16 cellular contexts compared by ENCODE assay signal in the genomic region with DNA sequence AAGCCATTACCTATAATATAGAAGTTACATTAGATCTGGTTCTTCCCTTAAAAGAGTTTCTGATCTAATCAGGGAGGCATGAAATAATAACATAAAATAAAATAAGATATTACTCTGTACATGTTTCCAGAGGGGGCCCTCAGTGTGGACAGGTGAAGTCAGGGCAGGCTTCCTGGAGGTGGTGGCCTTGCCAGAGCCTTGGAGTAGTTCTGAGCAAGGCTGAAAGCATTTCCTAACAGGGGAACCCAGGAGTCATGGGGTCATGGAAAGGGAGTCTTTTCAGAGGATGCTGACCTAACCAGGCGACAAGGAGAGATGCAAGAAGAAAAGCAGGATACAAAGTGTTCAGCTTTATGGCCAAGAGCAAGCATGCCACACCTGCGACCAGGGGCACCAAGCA.
DNase-seq lines count a peak whose midpoint lies in the region; TF ChIP-seq lines count a peak whose summit lies in the region.
"Had no signal": no experiment of that assay in that cellular context is flagged by ENCODE, and none has a peak within 500 bp of the region (broad histone marks: within the 10 kb centered on the region; RNA-seq: fewer than 3 reads in every experiment).

No MANE protein-coding gene starts in this region.

- H3K36me3 Mint-ChIP-seq in brain, result no peaks in the 10 kb centered on the region

- no peaks in the 10 kb centered on the region for H3K36me3 ChIP-seq in MM.1S (replicated peaks; ENCODE audit: insufficient read depth, low read length)
- no peaks in the 10 kb centered on the region for H3K36me3 ChIP-seq in MG63
- H3K36me3 ChIP-seq: BLaER1 treated with 17β-estradiol and CSF1 and Interleukin-3, amounts not matched to agents 10 nM and 100 nM had no signal

- no peak overlapping the region for H3K4me2 ChIP-seq in MM.1S (ENCODE audit: low read depth, low read length)
- H3K4me2 ChIP-seq: BLaER1 treated with 17β-estradiol and CSF1 and Interleukin-3, amounts not matched to agents 10 nM and 100 nM had no signal

- H3K4me3 Mint-ChIP-seq in brain, result peak overlapping the region in 1 of 5 experiments; percentile 64
- H3K4me3 Mint-ChIP-seq: B cell; CD4-positive, alpha-beta T cell; CD8-positive, alpha-beta T cell had no signal

- in situ Hi-C loops in KBM-7 (cut with MboI; ENCODE audit: low pct_unique_long_range_greater_than_20kb, low sequenced_read_pairs), result no loop called here

- H3K79me2 ChIP-seq in MM.1S (ENCODE audit: low read length), result no peaks in the 10 kb centered on the region

- no peaks in the 10 kb centered on the region for H3K27me3 Mint-ChIP-seq in brain
- H3K27me3 Mint-ChIP-seq: B cell; CD4-positive, alpha-beta T cell had no signal

- no peak for DNase-seq in MM.1S
- DNase-seq in KBM-7, result no peak
- DNase-seq in activated CD4-positive, alpha-beta T cell treated with anti-CD3 and anti-CD28 coated beads for 4 hours, result no peak
- no peak for DNase-seq in MG63
- DNase-seq: 8988T; AML-193; Caco-2; Calu3; CD4-positive, alpha-beta T cell; CD8-positive, alpha-beta T cell; DMS79 treated with DMSO at 0.1 percent for 48 hours; GF-D8 had no signal

- H3K4me3 ChIP-seq in MM.1S (ENCODE audit: low read length) (no peak overlapping the region), MG63 (no peak overlapping the region)
- H3K4me3 ChIP-seq: BLaER1 treated with 17β-estradiol and CSF1 and Interleukin-3, amounts not matched to agents 10 nM and 100 nM had no signal

- H3K4me1 Mint-ChIP-seq in brain, result peaks cover 53% of the 10 kb centered on the region
- H3K4me1 Mint-ChIP-seq: B cell had no signal

- H3K9me3 ChIP-seq in MM.1S (replicated peaks; ENCODE audit: insufficient read depth, low read length) (no peaks in the 10 kb centered on the region), MG63 (no peaks in the 10 kb centered on the region)
- H3K9me3 ChIP-seq: Caco-2 had no signal

- H3F3A ChIP-seq in MM.1S (ENCODE audit: insufficient read depth, low read length), result no peaks in the 10 kb centered on the region

- H3K9ac ChIP-seq in MM.1S (ENCODE audit: low read length), result no peak overlapping the region
- H3K9ac ChIP-seq: BLaER1 treated with 17β-estradiol and CSF1 and Interleukin-3, amounts not matched to agents 10 nM and 100 nM had no signal

- H3K9me2 ChIP-seq in MM.1S (replicated peaks; ENCODE audit: insufficient read depth, low read length), result no peaks in the 10 kb centered on the region

- H4K20me1 ChIP-seq in MM.1S (ENCODE audit: insufficient read depth, low read length), result no peaks in the 10 kb centered on the region
- H4K20me1 ChIP-seq: BLaER1 treated with 17β-estradiol and CSF1 and Interleukin-3, amounts not matched to agents 10 nM and 100 nM had no signal

- H3K27ac ChIP-seq in MM.1S (ENCODE audit: low read length), result no peak overlapping the region
- H3K27ac ChIP-seq: BLaER1 treated with 17β-estradiol and CSF1 and Interleukin-3, amounts not matched to agents 10 nM and 100 nM; C4-2B had no signal

- H2AFZ ChIP-seq in MM.1S (ENCODE audit: low read length), result peak overlapping the region; percentile 72; the same call in 1 of the 2 replicates

- peak overlapping the region in 3 of 5 experiments; percentile 41 to 87 (median 87) for H3K27ac Mint-ChIP-seq in brain
- H3K27ac Mint-ChIP-seq: B cell; CD4-positive, alpha-beta T cell; CD8-positive, alpha-beta T cell had no signal

- TF ChIP-seq CTCF in MM.1S (IDR thresholded peaks at IDR 0.05; ENCODE audit: low read length) (no peak), brain (conservative IDR thresholded peaks at IDR 0.05) (no peak)

- H3K27me3 ChIP-seq in MM.1S (replicated peaks; ENCODE audit: insufficient read depth, low read length), result no peaks in the 10 kb centered on the region
- no peaks in the 10 kb centered on the region for H3K27me3 ChIP-seq in MG63
- H3K27me3 ChIP-seq: BLaER1 treated with 17β-estradiol and CSF1 and Interleukin-3, amounts not matched to agents 10 nM and 100 nM had no signal

- H3K4me1 ChIP-seq in MM.1S (ENCODE audit: low read length), result peaks cover 10% of the 10 kb centered on the region
- H3K4me1 ChIP-seq: BLaER1 treated with 17β-estradiol and CSF1 and Interleukin-3, amounts not matched to agents 10 nM and 100 nM; Caco-2 had no signal

- H3K9me3 Mint-ChIP-seq in brain, result peaks cover 0 to 14% (median 2%) of the 10 kb centered on the region in 5 experiments
- H3K9me3 Mint-ChIP-seq: CD4-positive, alpha-beta T cell; CD8-positive, alpha-beta T cell had no signal
